In genomic region chr10:95391570-95392249, GRCh38 we compare ENCODE assay signal across 8 cellular contexts.
DNase-seq lines count a peak whose midpoint lies in the region; ATAC-seq, FAIRE-seq and TF ChIP-seq lines count a peak whose summit lies in the region.

No MANE protein-coding gene starts in this region.

- ATAC-seq in GM21717 (IDR thresholded peaks at IDR 0.05; ENCODE audit: unreplicated experiment) (no peak), left lobe of liver (no peak)

- no peak overlapping the region for H3K4me3 ChIP-seq in LNCaP clone FGC (ENCODE audit: low read depth, low read length)

- no peaks in the 10 kb centered on the region for H3K9me3 Mint-ChIP-seq in chondrocyte (ENCODE audit: low read depth)

- FAIRE-seq in GM19239 (lab: Jason Lieb, UNC), result no peak

- TF ChIP-seq CTCF in LNCaP clone FGC (IDR thresholded peaks at IDR 0.05; ENCODE audit: control insufficient read depth, extremely low read depth, insufficient read depth) (peak; percentile 22; the same call in 1 of the 2 replicates), chondrocyte (IDR thresholded peaks at IDR 0.05) (peak; percentile 63)

- H3K4me1 Mint-ChIP-seq in chondrocyte (ENCODE audit: low read depth), result peaks cover 65% of the 10 kb centered on the region

- DNase-seq in ELR (ENCODE audit: low read depth) (peak; percentile 43), LNCaP clone FGC (ENCODE audit: low read depth) (no peak), chondrocyte (ENCODE audit: low spot score) (no peak), non-pigmented ciliary epithelial cell (ENCODE audit: low read depth) (peak; percentile 20), GM19239 (ENCODE audit: insufficient read length, low spot score) (no peak), activated T-cell treated with anti-CD3 and anti-CD28 coated beads for 4 hours (no peak), left lobe of liver (ENCODE audit: low spot score) (no peak)

- peak overlapping the region; percentile 82 for H3K27ac Mint-ChIP-seq in chondrocyte (ENCODE audit: unreplicated experiment)

- H3K4me3 Mint-ChIP-seq in chondrocyte (ENCODE audit: unreplicated experiment), result peak overlapping the region; percentile 35

- H3K27me3 Mint-ChIP-seq in chondrocyte (ENCODE audit: low read depth), result peaks cover 1% of the 10 kb centered on the region

- H3K36me3 Mint-ChIP-seq in chondrocyte (ENCODE audit: low read depth), result peaks cover 1% of the 10 kb centered on the region

Comparison
In these comparisons a context has a peak if more than half of its experiments do, and no peak if none do; other contexts are left out.
1. DNase-seq: peak in ELR (single experiment) and non-pigmented ciliary epithelial cell (single experiment); none in LNCaP clone FGC (single experiment), chondrocyte (single experiment), GM19239 (single experiment), activated T-cell treated with anti-CD3 and anti-CD28 coated beads for 4 hours (single experiment) and left lobe of liver (single experiment).